In the genomic region with DNA sequence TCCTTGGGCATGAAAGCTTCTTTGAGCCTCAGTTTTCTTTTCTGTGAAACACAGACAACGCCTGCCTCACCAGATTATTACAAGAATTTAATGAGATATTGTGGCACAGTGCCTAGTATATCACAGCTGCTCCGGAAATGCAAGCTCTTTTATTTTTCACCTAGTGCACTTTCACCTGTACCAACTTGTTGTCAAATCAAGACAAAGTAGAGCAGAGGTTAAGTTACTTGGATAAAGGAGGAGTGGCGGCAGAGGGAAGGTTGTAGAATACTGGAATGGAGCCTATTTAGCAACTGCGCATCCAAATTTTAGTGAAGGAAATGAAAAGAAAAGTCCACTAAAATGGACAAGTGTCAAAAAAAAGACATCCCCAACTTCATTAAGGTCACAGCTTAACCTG, we compare ENCODE assay signal across 26 cellular contexts. TPM values are rescaled to one million over a fixed set of nuclear protein-coding genes. Genes with fewer than 3 reads are reported as not detected.
DNase-seq lines count a peak whose midpoint lies in the region; ATAC-seq, FAIRE-seq and TF ChIP-seq lines count a peak whose summit lies in the region.
"Had no signal": no experiment of that assay in that cellular context is flagged by ENCODE, and none has a peak within 500 bp of the region (broad histone marks: within the 10 kb centered on the region; RNA-seq: fewer than 3 reads in every experiment).

No MANE protein-coding gene starts in this region.

- ATAC-seq in left colon (peak; percentile 85), HG02973 (IDR thresholded peaks at IDR 0.05; ENCODE audit: unreplicated experiment) (no peak), HG03175 (IDR thresholded peaks at IDR 0.05; ENCODE audit: unreplicated experiment) (no peak)
- ATAC-seq: Panc1 had no signal

- H3K27ac ChIP-seq in small intestine (ENCODE audit: low read depth in 1 of 2, low read length in 1 of 2) (peak overlapping the region in 1 of 2 donors; percentile 41), RWPE1 (no peak overlapping the region)
- H3K27ac ChIP-seq: BLaER1, GM23248, SK-N-MC had no signal

- TF ChIP-seq CTCF in RWPE1 (conservative IDR thresholded peaks at IDR 0.05; ENCODE audit: low read depth) = no peak

- DNase-seq in dermis microvascular lymphatic vessel endothelial cell (ENCODE audit: low read depth in 2 of 2) (peak; percentile 6 to 20), left colon (no peak), small intestine (peak; percentile 79), RWPE1 (ENCODE audit: low spot score) (no peak), NCI-H226 (no peak)
- DNase-seq: CD4-positive, CD25-positive, alpha-beta regulatory T cell; DMS53; GM23248; H9; KBM-7; MV-4-11; NCI-H1105; NCI-H1436 treated with DMSO at 0.1 percent for 48 hours; NCI-H2029; NCI-H69; SIG-M5 had no signal

- POLR2A ChIA-PET in RWPE1 (lab: Yijun Ruan, JAX; ENCODE audit: low non-redundant PET) = no interaction called here

- peaks cover 0 to 6% of the 10 kb centered on the region in 2 donors for H3K4me1 ChIP-seq in small intestine (ENCODE audit: control insufficient read depth in 2 of 2, insufficient read depth in 1 of 2, low read depth in 1 of 2, low read length in 1 of 2)
- H3K4me1 ChIP-seq: BLaER1 had no signal

- 32 to 66% (median 38%) methylated on average over 4 of the region's 4 CpGs for WGBS in small intestine, 3 donors

- CTCF ChIA-PET in RWPE1 (lab: Yijun Ruan, JAX) = no interaction called here

- intact Hi-C loops in left colon (cut with DNase I, micrococcal nuclease) = no loop called here

- FAIRE-seq in small intestine (lab: Jason Lieb, UNC) = no peak
- FAIRE-seq: A204.1, D721Med, GM18507, HTR-8/SVneo had no signal

- no peaks in the 10 kb centered on the region for H3K36me3 ChIP-seq in small intestine (ENCODE audit: control insufficient read depth in 2 of 2, insufficient read depth in 2 of 2, low read length in 2 of 2)
- H3K36me3 ChIP-seq: BLaER1 had no signal

- no peak overlapping the region for H3K4me3 ChIP-seq in small intestine (ENCODE audit: low read depth in 1 of 2, low read length in 2 of 2)
- H3K4me3 ChIP-seq: BLaER1, GM23248, SK-N-MC had no signal

- H3K9me3 ChIP-seq in small intestine (ENCODE audit: control insufficient read depth, low read depth) = no peaks in the 10 kb centered on the region
- H3K9me3 ChIP-seq: BLaER1 had no signal

- H3K27me3 ChIP-seq in small intestine (ENCODE audit: control insufficient read depth in 2 of 2, insufficient read depth in 2 of 2, low read length in 2 of 2) = peaks cover 0 to 6% of the 10 kb centered on the region in 2 donors

RNA-seq across cellular contexts. Expression of gene RHOBTB1, which starts 54.9 kb away (rescaled TPM):
- total RNA-seq in dermis microvascular lymphatic vessel endothelial cell (31.3 and 38.4 TPM in 2 replicates), left colon (1 to 10 TPM; 4.3 to 7.6 TPM)
- polyA plus RNA-seq in small intestine = 1 to 10 TPM; 2.0 to 6.8 (median 3.3) TPM
- total RNA-seq: OCI-LY7 had no signal
- polyA plus RNA-seq: CD4-positive, CD25-positive, alpha-beta regulatory T cell had no signal

Comparison
In these comparisons a context has a peak if more than half of its experiments do, and no peak if none do; other contexts are left out.
1. DNase-seq: peak in dermis microvascular lymphatic vessel endothelial cell (2 of 2) and small intestine (single experiment); none in left colon (0 of 2), RWPE1 (single experiment) and NCI-H226 (single experiment).